In genomic region chr1:204143276-204144041, GRCh38 we compare ENCODE assay signal across 30 cellular contexts. TPM values are rescaled to one million over a fixed set of nuclear protein-coding genes. Genes with fewer than 3 reads are reported as not detected.
"Had no signal": no experiment of that assay in that cellular context is flagged by ENCODE, and none has a peak within 500 bp of the region (broad histone marks: within the 10 kb centered on the region; RNA-seq: fewer than 3 reads in every experiment).

No MANE protein-coding gene starts in this region.

- DNase-seq: activated CD4-positive, alpha-beta T cell treated with anti-CD3 and anti-CD28 coated beads, Interleukin-2, amount 10 ng/mL, durations not matched to agents 24 days and 14 days; activated CD4-positive, alpha-beta T cell treated with anti-CD3 and anti-CD28 coated beads, Interleukin-2, amount 50 U/mL, for 4 hours; activated CD8-positive, alpha-beta T cell treated with anti-CD3 and anti-CD28 coated beads for 36 hours; activated effector memory CD4-positive, alpha-beta T cell treated with anti-CD3 and anti-CD28 coated beads, Interleukin-2, amount 50 U/mL, for 16 hours; activated naive CD4-positive, alpha-beta T cell; activated naive CD4-positive, alpha-beta T cell treated with anti-CD3 and anti-CD28 coated beads, Interleukin-2, amount 50 U/mL, for 16 hours; activated naive CD8-positive, alpha-beta T cell treated with anti-CD3 and anti-CD28 coated beads for 36 hours; activated T-cell treated with anti-CD3 and anti-CD28 coated beads, Interleukin-2, amount 50 U/mL, for 1 hour; activated T-cell treated with anti-CD3 and anti-CD28 coated beads, Interleukin-2, amount 50 U/mL, for 72 hours; amniotic stem cell; aorta; NCI-H1105; NCI-H1417 treated with DMSO at 0.1 percent for 48 hours; NCI-H187 treated with DMSO at 0.1 percent for 48 hours; NCI-H2081; NCI-H2171; NCI-H2227 treated with DMSO at 0.1 percent for 48 hours; NCI-H446; NCI-H510A treated with DMSO at 0.1 percent for 48 hours; SHP77; SJCRH30; T1000 had no signal

- ATAC-seq: activated CD8-positive, alpha-beta T cell treated with anti-CD3 and anti-CD28 coated beads for 36 hours; activated T-cell treated with anti-CD3 and anti-CD28 coated beads, Interleukin-2, amount 50 U/mL, for 72 hours; activated T-helper 17 cell treated with anti-CD3 and anti-CD28 coated beads, Interleukin-2, amount 50 U/mL, for 72 hours; Panc1 had no signal

- H3K36me3 ChIP-seq: cardiac muscle cell, SJCRH30 had no signal

- H3K9ac ChIP-seq: KMS-11 had no signal

- H3K9me3 ChIP-seq: SJCRH30 had no signal

- H3K27ac ChIP-seq: cardiac muscle cell, KMS-11, SJCRH30, SK-N-MC had no signal

- H3K4me3 ChIP-seq: cardiac muscle cell, SJCRH30, SK-N-MC had no signal

- H3K4me1 ChIP-seq: SJCRH30 had no signal

- H3K27me3 ChIP-seq: cardiac muscle cell, SJCRH30 had no signal

RNA-seq across cellular contexts. Expression of gene ETNK2, which starts 8.4 kb away (rescaled TPM):
- total RNA-seq: activated CD4-positive, alpha-beta T cell treated with anti-CD3 and anti-CD28 coated beads, Interleukin-2, amount 10 ng/mL, durations not matched to agents 24 days and 14 days; T-helper 1 cell treated with Interleukin-12 subunit alpha and Interleukin-12 subunit beta and Interleukin-4 antibody, amounts not matched to agents 30 ng/mL and 1 ng/mL, for 36 hours had no signal

RNA-seq across cellular contexts. Expression of gene REN, which starts 22.7 kb away (rescaled TPM):
- total RNA-seq: activated CD4-positive, alpha-beta T cell treated with anti-CD3 and anti-CD28 coated beads, Interleukin-2, amount 10 ng/mL, durations not matched to agents 24 days and 14 days; activated CD8-positive, alpha-beta memory T cell treated with anti-CD3 and anti-CD28 coated beads for 36 hours; activated CD8-positive, alpha-beta T cell treated with anti-CD3 and anti-CD28 coated beads for 36 hours; activated naive CD8-positive, alpha-beta T cell treated with anti-CD3 and anti-CD28 coated beads for 36 hours; activated T-cell treated with anti-CD3 and anti-CD28 coated beads, Interleukin-2, amount 50 U/mL, for 72 hours; activated T-helper 17 cell treated with anti-CD3 and anti-CD28 coated beads, Interleukin-2, amount 50 U/mL, for 72 hours; aorta; cardiac muscle cell; SJCRH30; T-helper 1 cell treated with Interleukin-12 subunit alpha and Interleukin-12 subunit beta and Interleukin-4 antibody, amounts not matched to agents 30 ng/mL and 1 ng/mL, for 36 hours; T-helper 2 cell treated with Interferon-gamma antibody and Interleukin-4, amounts not matched to agents 100 ng/mL and 5 ng/mL, for 36 hours had no signal
- polyA plus RNA-seq: aorta had no signal

RNA-seq across cellular contexts. Expression of gene KISS1, which starts 52.8 kb away (rescaled TPM):
- total RNA-seq: activated CD4-positive, alpha-beta T cell treated with anti-CD3 and anti-CD28 coated beads, Interleukin-2, amount 10 ng/mL, durations not matched to agents 24 days and 14 days; activated CD8-positive, alpha-beta memory T cell treated with anti-CD3 and anti-CD28 coated beads for 36 hours; activated CD8-positive, alpha-beta T cell treated with anti-CD3 and anti-CD28 coated beads for 36 hours; activated naive CD8-positive, alpha-beta T cell treated with anti-CD3 and anti-CD28 coated beads for 36 hours; activated T-cell treated with anti-CD3 and anti-CD28 coated beads, Interleukin-2, amount 50 U/mL, for 72 hours; activated T-helper 17 cell treated with anti-CD3 and anti-CD28 coated beads, Interleukin-2, amount 50 U/mL, for 72 hours; aorta; SJCRH30; T-helper 1 cell treated with Interleukin-12 subunit alpha and Interleukin-12 subunit beta and Interleukin-4 antibody, amounts not matched to agents 30 ng/mL and 1 ng/mL, for 36 hours; T-helper 2 cell treated with Interferon-gamma antibody and Interleukin-4, amounts not matched to agents 100 ng/mL and 5 ng/mL, for 36 hours had no signal
